Comparison of ENCODE assay signal across 19 cellular contexts in genomic region chr2:55235724-55236538, GRCh38. TPM values are rescaled to one million over a fixed set of nuclear protein-coding genes. Genes with fewer than 3 reads are reported as not detected.
A peak's percentile ranks its signal among the peaks of the same experiment; 100 is the strongest.
DNase-seq lines count a peak whose midpoint lies in the region; ATAC-seq and TF ChIP-seq lines count a peak whose summit lies in the region.
"Had no signal": no experiment of that assay in that cellular context is flagged by ENCODE, and none has a peak within 500 bp of the region (broad histone marks: within the 10 kb centered on the region; RNA-seq: fewer than 3 reads in every experiment).

No MANE protein-coding gene starts in this region.

- H3K9me3 ChIP-seq in GM23248 (ENCODE audit: low read depth) = no peaks in the 10 kb centered on the region
- H3K9me3 ChIP-seq: mucosa of descending colon, prostate gland, transverse colon had no signal

- H2AFZ ChIP-seq in GM23248 = no peak overlapping the region

- no peaks in the 10 kb centered on the region for H3K9me3 Mint-ChIP-seq in activated T-cell treated with anti-CD3 and anti-CD28 coated beads, Interleukin-2, amount 50 U/mL, for 4 hours
- H3K9me3 Mint-ChIP-seq in activated T-helper 17 cell treated with anti-CD3 and anti-CD28 coated beads, Interleukin-2, amount 50 U/mL, for 72 hours = no peaks in the 10 kb centered on the region
- H3K9me3 Mint-ChIP-seq in nephron progenitor cell = no peaks in the 10 kb centered on the region
- H3K9me3 Mint-ChIP-seq in stimulated activated naive B cell treated with anti-CD40 and anti-IgM and Interleukin-4, amounts not matched to agents 10 μg/mL and 1 μg/mL and 100 μg/mL, for 72 hours = no peaks in the 10 kb centered on the region

- 96 to 100% methylated on average over 3 of the region's 3 CpGs for WGBS in GM23248 (ENCODE audit: low coverage in 1 of 2, low lambda C conversion rate in 2 of 2, missing lambda C conversion rate in 2 of 2), 2 experiments

- no peak for ATAC-seq in activated T-cell treated with anti-CD3 and anti-CD28 coated beads, Interleukin-2, amount 50 U/mL, for 4 hours
- ATAC-seq in activated T-helper 17 cell treated with anti-CD3 and anti-CD28 coated beads, Interleukin-2, amount 50 U/mL, for 72 hours (replicated peaks) = no peak
- no peak for ATAC-seq in stimulated activated naive B cell treated with anti-CD40 and anti-IgM and Interleukin-4, amounts not matched to agents 10 μg/mL and 1 μg/mL and 100 μg/mL, for 72 hours (replicated peaks)
- ATAC-seq: activated CD4-positive, CD25-positive, alpha-beta regulatory T cell treated with anti-CD3 and anti-CD28 coated beads, Interleukin-2, amount 50 U/mL, for 24 hours; mucosa of descending colon had no signal

- peaks cover 58% of the 10 kb centered on the region for H3F3A ChIP-seq in GM23248 (ENCODE audit: insufficient read depth)

- H4K20me1 ChIP-seq in GM23248 (ENCODE audit: insufficient read depth) = no peaks in the 10 kb centered on the region

- peaks cover 37% of the 10 kb centered on the region for H3K36me3 ChIP-seq in GM23248 (ENCODE audit: low read depth)

- peaks cover 35% of the 10 kb centered on the region for H3K36me3 Mint-ChIP-seq in activated T-cell treated with anti-CD3 and anti-CD28 coated beads, Interleukin-2, amount 50 U/mL, for 4 hours (ENCODE audit: insufficient read depth)
- H3K36me3 Mint-ChIP-seq in activated T-helper 17 cell treated with anti-CD3 and anti-CD28 coated beads, Interleukin-2, amount 50 U/mL, for 72 hours (ENCODE audit: low read depth) = peaks cover 84% of the 10 kb centered on the region
- H3K36me3 Mint-ChIP-seq in nephron progenitor cell (ENCODE audit: low read depth) = peaks cover 28% of the 10 kb centered on the region
- peaks cover 23 to 43% of the 10 kb centered on the region in 2 donors for H3K36me3 Mint-ChIP-seq in stimulated activated naive B cell treated with anti-CD40 and anti-IgM and Interleukin-4, amounts not matched to agents 10 μg/mL and 1 μg/mL and 100 μg/mL, for 72 hours

- H3K4me1 ChIP-seq in GM23248 (ENCODE audit: insufficient read depth) = peaks cover 23% of the 10 kb centered on the region

- no peak overlapping the region for H3K27ac ChIP-seq in GM23248
- H3K27ac ChIP-seq: prostate gland, transverse colon had no signal

- H3K27me3 Mint-ChIP-seq in activated T-cell treated with anti-CD3 and anti-CD28 coated beads, Interleukin-2, amount 50 U/mL, for 4 hours (ENCODE audit: low read depth) = no peaks in the 10 kb centered on the region
- H3K27me3 Mint-ChIP-seq in activated T-helper 17 cell treated with anti-CD3 and anti-CD28 coated beads, Interleukin-2, amount 50 U/mL, for 72 hours = no peaks in the 10 kb centered on the region
- no peaks in the 10 kb centered on the region for H3K27me3 Mint-ChIP-seq in nephron progenitor cell (ENCODE audit: low read depth, poor library complexity)
- H3K27me3 Mint-ChIP-seq in stimulated activated naive B cell treated with anti-CD40 and anti-IgM and Interleukin-4, amounts not matched to agents 10 μg/mL and 1 μg/mL and 100 μg/mL, for 72 hours = no peaks in the 10 kb centered on the region

- DNase-seq in activated T-cell treated with anti-CD3 and anti-CD28 coated beads, Interleukin-2, amount 50 U/mL, for 4 hours = no peak
- DNase-seq in activated T-cell treated with anti-CD3 and anti-CD28 coated beads, Interleukin-2, amount 50 U/mL, for 1 hour = no peak
- DNase-seq in GM23248 (no peak), nephron progenitor cell (no peak), CD1c-positive myeloid dendritic cell (ENCODE audit: extremely low spot score) (no peak)
- no peak for DNase-seq in stimulated activated naive B cell treated with anti-CD40 and anti-IgM and Interleukin-4, amounts not matched to agents 10 μg/mL and 1 μg/mL and 100 μg/mL, for 72 hours
- DNase-seq in stimulated activated CD4-positive, alpha-beta T cell treated with anti-CD3 and anti-CD28 coated beads, Interleukin-15, amount 100 ng/mL, for 24 hours = no peak
- DNase-seq: AML-193; central memory CD4-positive, alpha-beta T cell; DMS79 treated with DMSO at 0.1 percent for 48 hours; KG1; mucosa of descending colon; NCI-H187 treated with DMSO at 0.1 percent for 48 hours; NCI-H524 treated with DMSO at 0.1 percent for 48 hours; T-helper 1 cell; transverse colon had no signal

- H3K79me2 ChIP-seq in GM23248 (ENCODE audit: insufficient read depth) = peaks cover 51% of the 10 kb centered on the region

- H3K4me1 Mint-ChIP-seq in activated T-cell treated with anti-CD3 and anti-CD28 coated beads, Interleukin-2, amount 50 U/mL, for 4 hours (ENCODE audit: low read depth) = peaks cover 34% of the 10 kb centered on the region
- H3K4me1 Mint-ChIP-seq in activated T-helper 17 cell treated with anti-CD3 and anti-CD28 coated beads, Interleukin-2, amount 50 U/mL, for 72 hours = peaks cover 20% of the 10 kb centered on the region
- peaks cover 29% of the 10 kb centered on the region for H3K4me1 Mint-ChIP-seq in nephron progenitor cell
- H3K4me1 Mint-ChIP-seq in stimulated activated naive B cell treated with anti-CD40 and anti-IgM and Interleukin-4, amounts not matched to agents 10 μg/mL and 1 μg/mL and 100 μg/mL, for 72 hours = peaks cover 18 to 35% of the 10 kb centered on the region in 2 donors

- no peak for TF ChIP-seq CTCF in nephron progenitor cell (IDR thresholded peaks at IDR 0.05)

- peak overlapping the region; percentile 61 for H3K27ac Mint-ChIP-seq in activated T-helper 17 cell treated with anti-CD3 and anti-CD28 coated beads, Interleukin-2, amount 50 U/mL, for 72 hours
- peak overlapping the region; percentile 29 for H3K27ac Mint-ChIP-seq in nephron progenitor cell
- H3K27ac Mint-ChIP-seq in stimulated activated naive B cell treated with anti-CD40 and anti-IgM and Interleukin-4, amounts not matched to agents 10 μg/mL and 1 μg/mL and 100 μg/mL, for 72 hours = no peak overlapping the region

- H3K9me2 ChIP-seq in GM23248 (ENCODE audit: insufficient read depth) = no peaks in the 10 kb centered on the region

- no peaks in the 10 kb centered on the region for H3K27me3 ChIP-seq in GM23248 (replicated peaks; ENCODE audit: insufficient read depth)
- H3K27me3 ChIP-seq: transverse colon had no signal

- no peak overlapping the region for H3K4me2 ChIP-seq in GM23248 (ENCODE audit: unreplicated experiment)

- in situ Hi-C loops in GM23248 (cut with MboI) = no loop called here

- peak overlapping the region; percentile 98 for H3K4me3 Mint-ChIP-seq in activated T-cell treated with anti-CD3 and anti-CD28 coated beads, Interleukin-2, amount 50 U/mL, for 4 hours
- H3K4me3 Mint-ChIP-seq in activated T-helper 17 cell treated with anti-CD3 and anti-CD28 coated beads, Interleukin-2, amount 50 U/mL, for 72 hours = peak overlapping the region; percentile 96
- no peak overlapping the region for H3K4me3 Mint-ChIP-seq in nephron progenitor cell
- no peak overlapping the region for H3K4me3 Mint-ChIP-seq in stimulated activated naive B cell treated with anti-CD40 and anti-IgM and Interleukin-4, amounts not matched to agents 10 μg/mL and 1 μg/mL and 100 μg/mL, for 72 hours

- 0 out of 2 replicates have a peak overlapping the region, but pooled peaks have one; percentile 100 for H3K4me3 ChIP-seq in GM23248
- H3K4me3 ChIP-seq: mucosa of descending colon, prostate gland, transverse colon had no signal

- H3K9ac ChIP-seq in GM23248 = no peak overlapping the region

RNA-seq across cellular contexts. Expression of gene RPS27A, which starts 3.4 kb away (rescaled TPM):
- 1,000 to 10,000 TPM; 1,450 to 1,497 (median 1,473) TPM for total RNA-seq in activated T-cell treated with anti-CD3 and anti-CD28 coated beads, Interleukin-2, amount 50 U/mL, for 4 hours
- 1,113 and 1,144 TPM in 2 replicates for total RNA-seq in GM23248 (2014; rRNA removed; shearing (Covaris generic))
- 775 TPM in 2 replicates for polyA plus RNA-seq in GM23248 (2016; fragmentation: Nextera tagmentation; extraction: Ambion mirVana)
- total RNA-seq in activated T-helper 17 cell treated with anti-CD3 and anti-CD28 coated beads, Interleukin-2, amount 50 U/mL, for 72 hours = 1,000 to 10,000 TPM; 1,125 to 1,181 TPM

RNA-seq across cellular contexts. Expression of gene CLHC1, which starts 3.8 kb away (rescaled TPM):
- total RNA-seq in activated T-cell treated with anti-CD3 and anti-CD28 coated beads, Interleukin-2, amount 50 U/mL, for 4 hours = 1 to 10 TPM; 2.8 to 4.3 (median 3.6) TPM
- total RNA-seq in GM23248 (2014; rRNA removed; shearing (Covaris generic)) = 1.3 and 1.6 TPM in 2 replicates
- 5.2 and 5.6 TPM in 2 replicates for polyA plus RNA-seq in GM23248 (2016; fragmentation: Nextera tagmentation; extraction: Ambion mirVana)
- total RNA-seq in activated T-helper 17 cell treated with anti-CD3 and anti-CD28 coated beads, Interleukin-2, amount 50 U/mL, for 72 hours = 10 to 100 TPM in 1 of 2 donors, 1 to 10 TPM in 1; 7.0 to 11.5 TPM

RNA-seq across cellular contexts. Expression of gene MTIF2, which starts 33.1 kb away (rescaled TPM):
- total RNA-seq in activated T-cell treated with anti-CD3 and anti-CD28 coated beads, Interleukin-2, amount 50 U/mL, for 4 hours = 10 to 100 TPM; 55.6 to 59.8 (median 58.1) TPM
- total RNA-seq in GM23248 (2014; rRNA removed; shearing (Covaris generic)) = 22.3 and 23.3 TPM in 2 replicates
- 17.2 and 19.1 TPM in 2 replicates for polyA plus RNA-seq in GM23248 (2016; fragmentation: Nextera tagmentation; extraction: Ambion mirVana)
- 10 to 100 TPM; 25.8 to 28.4 TPM for total RNA-seq in activated T-helper 17 cell treated with anti-CD3 and anti-CD28 coated beads, Interleukin-2, amount 50 U/mL, for 72 hours

Comparison
In these comparisons a context has a peak if more than half of its experiments do, and no peak if none do; other contexts are left out.
1. H3K4me3 Mint-ChIP-seq: peak in activated T-cell treated with anti-CD3 and anti-CD28 coated beads, Interleukin-2, amount 50 U/mL, for 4 hours (single experiment) and activated T-helper 17 cell treated with anti-CD3 and anti-CD28 coated beads, Interleukin-2, amount 50 U/mL, for 72 hours (single experiment); none in nephron progenitor cell (single experiment) and stimulated activated naive B cell treated with anti-CD40 and anti-IgM and Interleukin-4, amounts not matched to agents 10 μg/mL and 1 μg/mL and 100 μg/mL, for 72 hours (0 of 2).